In the genomic region with DNA sequence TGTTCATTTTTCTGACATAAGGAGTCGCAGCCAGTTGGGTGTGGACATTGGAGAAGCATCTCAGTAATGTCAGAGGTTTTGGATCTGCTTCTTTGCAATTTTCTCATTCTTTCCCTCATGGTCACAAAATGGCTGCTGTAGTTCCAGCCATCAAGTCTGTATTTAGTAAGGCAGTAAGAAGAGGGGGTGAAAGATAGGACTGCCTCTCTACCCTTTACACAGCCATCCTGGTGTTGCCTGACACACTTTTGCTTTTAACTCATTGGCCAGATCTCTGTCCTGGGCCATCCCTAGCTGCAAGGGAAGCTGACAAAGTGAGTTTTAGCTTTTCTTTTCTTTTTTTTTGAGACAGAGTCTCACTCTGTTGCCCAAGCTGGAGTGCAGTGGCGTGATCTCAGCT, we compare ENCODE assay signal across 2 cellular contexts.
TF ChIP-seq lines count a peak whose summit lies in the region.

No MANE protein-coding gene starts in this region.

TF ChIP-seq in HEK293, 187 proteins besides CTCF, POLR2A, EP300 and RAD21 (continued from another document):
- TF ChIP-seq ZNF221 (tag by site-specific recombination; IDR thresholded peaks at IDR 0.05; ENCODE audit: borderline replicate concordance) (no peak), WT1 (tag by site-specific recombination; IDR thresholded peaks at IDR 0.05) (no peak), SALL2 (tag by site-specific recombination; IDR thresholded peaks at IDR 0.05; ENCODE audit: borderline replicate concordance) (no peak), TRIM28 (IDR thresholded peaks at IDR 0.05; ENCODE audit: borderline replicate concordance, low read length) (no peak), BCL11B (tag by site-specific recombination; IDR thresholded peaks at IDR 0.05; ENCODE audit: low read depth) (no peak), ZNF768 (tag by site-specific recombination; IDR thresholded peaks at IDR 0.05) (no peak), ZNF660 (tag by site-specific recombination; IDR thresholded peaks at IDR 0.05) (no peak), ZNF155 (tag by site-specific recombination; IDR thresholded peaks at IDR 0.05) (no peak), ZNF248 (tag by site-specific recombination; IDR thresholded peaks at IDR 0.05) (no peak), ZNF138 (tag by site-specific recombination; IDR thresholded peaks at IDR 0.05; ENCODE audit: borderline replicate concordance) (no peak), ZBTB8A (tag by site-specific recombination; IDR thresholded peaks at IDR 0.05) (no peak), ZNF10 (tag by site-specific recombination; IDR thresholded peaks at IDR 0.05) (no peak), ZNF837 (tag by site-specific recombination; IDR thresholded peaks at IDR 0.05) (no peak), ZNF596 (tag by site-specific recombination; IDR thresholded peaks at IDR 0.05) (no peak), ZFHX2 (tag by site-specific recombination; conservative IDR thresholded peaks at IDR 0.05) (no peak), ZNF626 (tag by site-specific recombination; IDR thresholded peaks at IDR 0.05) (0 out of 2 replicates have a peak, but pooled peaks have one; percentile 56)
- TF ChIP-seq, protein P1, sequence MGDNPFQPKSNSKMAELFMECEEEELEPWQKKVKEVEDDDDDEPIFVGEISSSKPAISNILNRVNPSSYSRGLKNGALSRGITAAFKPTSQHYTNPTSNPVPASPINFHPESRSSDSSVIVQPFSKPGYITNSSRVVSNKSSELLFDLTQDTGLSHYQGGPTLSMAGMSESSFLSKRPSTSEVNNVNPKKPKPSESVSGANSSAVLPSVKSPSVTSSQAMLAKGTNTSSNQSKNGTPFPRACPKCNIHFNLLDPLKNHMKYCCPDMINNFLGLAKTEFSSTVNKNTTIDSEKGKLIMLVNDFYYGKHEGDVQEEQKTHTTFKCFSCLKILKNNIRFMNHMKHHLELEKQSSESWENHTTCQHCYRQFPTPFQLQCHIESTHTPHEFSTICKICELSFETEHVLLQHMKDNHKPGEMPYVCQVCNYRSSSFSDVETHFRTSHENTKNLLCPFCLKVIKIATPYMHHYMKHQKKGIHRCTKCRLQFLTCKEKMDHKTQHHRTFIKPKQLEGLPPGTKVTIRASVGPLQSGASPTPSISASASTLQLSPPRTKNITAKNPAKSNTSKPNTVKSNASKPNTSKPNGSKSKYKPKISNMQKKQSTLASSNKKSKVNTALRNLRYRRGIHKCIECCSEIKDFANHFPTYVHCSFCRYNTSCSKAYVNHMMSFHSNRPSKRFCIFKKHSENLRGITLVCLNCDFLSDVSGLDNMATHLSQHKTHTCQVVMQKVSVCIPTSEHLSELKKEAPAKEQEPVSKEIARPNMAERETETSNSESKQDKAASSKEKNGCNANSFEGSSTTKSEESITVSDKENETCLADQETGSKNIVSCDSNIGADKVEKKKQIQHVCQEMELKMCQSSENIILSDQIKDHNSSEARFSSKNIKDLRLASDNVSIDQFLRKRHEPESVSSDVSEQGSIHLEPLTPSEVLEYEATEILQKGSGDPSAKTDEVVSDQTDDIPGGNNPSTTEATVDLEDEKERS (tag by site-specific recombination; IDR thresholded peaks at IDR 0.05): peak; percentile 98
- TF ChIP-seq, protein P2, sequence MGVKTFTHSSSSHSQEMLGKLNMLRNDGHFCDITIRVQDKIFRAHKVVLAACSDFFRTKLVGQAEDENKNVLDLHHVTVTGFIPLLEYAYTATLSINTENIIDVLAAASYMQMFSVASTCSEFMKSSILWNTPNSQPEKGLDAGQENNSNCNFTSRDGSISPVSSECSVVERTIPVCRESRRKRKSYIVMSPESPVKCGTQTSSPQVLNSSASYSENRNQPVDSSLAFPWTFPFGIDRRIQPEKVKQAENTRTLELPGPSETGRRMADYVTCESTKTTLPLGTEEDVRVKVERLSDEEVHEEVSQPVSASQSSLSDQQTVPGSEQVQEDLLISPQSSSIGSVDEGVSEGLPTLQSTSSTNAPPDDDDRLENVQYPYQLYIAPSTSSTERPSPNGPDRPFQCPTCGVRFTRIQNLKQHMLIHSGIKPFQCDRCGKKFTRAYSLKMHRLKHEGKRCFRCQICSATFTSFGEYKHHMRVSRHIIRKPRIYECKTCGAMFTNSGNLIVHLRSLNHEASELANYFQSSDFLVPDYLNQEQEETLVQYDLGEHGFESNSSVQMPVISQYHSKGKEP (tag by site-specific recombination; IDR thresholded peaks at IDR 0.05): no peak
TF ChIP-seq in HEK293: peak in this region for 4.

TF ChIP-seq in K562, 482 proteins besides CTCF, POLR2A, EP300 and RAD21 (continued from another document):
- TF ChIP-seq ADNP (tag; IDR thresholded peaks at IDR 0.05) (peak; percentile 86; the same call in 1 of the 2 replicates), CBX3 (IDR thresholded peaks at IDR 0.05; ENCODE audit: borderline replicate concordance in 1 of 2, low read length in 2 of 2) (peak in 1 of 2 experiments; percentile 84; a peak in 2 of 3 replicates), KDM1A (IDR thresholded peaks at IDR 0.05) (peak in 1 of 2 experiments; percentile 19; a peak in 2 of 4 replicates), HLTF (IDR thresholded peaks at IDR 0.05) (0 out of 2 replicates have a peak, but pooled peaks have one; percentile 56)
- TF ChIP-seq, protein P3, sequence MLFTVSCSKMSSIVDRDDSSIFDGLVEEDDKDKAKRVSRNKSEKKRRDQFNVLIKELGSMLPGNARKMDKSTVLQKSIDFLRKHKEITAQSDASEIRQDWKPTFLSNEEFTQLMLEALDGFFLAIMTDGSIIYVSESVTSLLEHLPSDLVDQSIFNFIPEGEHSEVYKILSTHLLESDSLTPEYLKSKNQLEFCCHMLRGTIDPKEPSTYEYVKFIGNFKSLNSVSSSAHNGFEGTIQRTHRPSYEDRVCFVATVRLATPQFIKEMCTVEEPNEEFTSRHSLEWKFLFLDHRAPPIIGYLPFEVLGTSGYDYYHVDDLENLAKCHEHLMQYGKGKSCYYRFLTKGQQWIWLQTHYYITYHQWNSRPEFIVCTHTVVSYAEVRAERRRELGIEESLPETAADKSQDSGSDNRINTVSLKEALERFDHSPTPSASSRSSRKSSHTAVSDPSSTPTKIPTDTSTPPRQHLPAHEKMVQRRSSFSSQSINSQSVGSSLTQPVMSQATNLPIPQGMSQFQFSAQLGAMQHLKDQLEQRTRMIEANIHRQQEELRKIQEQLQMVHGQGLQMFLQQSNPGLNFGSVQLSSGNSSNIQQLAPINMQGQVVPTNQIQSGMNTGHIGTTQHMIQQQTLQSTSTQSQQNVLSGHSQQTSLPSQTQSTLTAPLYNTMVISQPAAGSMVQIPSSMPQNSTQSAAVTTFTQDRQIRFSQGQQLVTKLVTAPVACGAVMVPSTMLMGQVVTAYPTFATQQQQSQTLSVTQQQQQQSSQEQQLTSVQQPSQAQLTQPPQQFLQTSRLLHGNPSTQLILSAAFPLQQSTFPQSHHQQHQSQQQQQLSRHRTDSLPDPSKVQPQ (CRISPR knock-in tag; IDR thresholded peaks at IDR 0.05; ENCODE audit: borderline replicate concordance): no peak
TF ChIP-seq in K562: peak in this region for 8.
